8 cellular contexts compared by ENCODE assay signal in genomic region chr1:155136728-155137127, GRCh38. TPM values are rescaled to one million over a fixed set of nuclear protein-coding genes. Genes with fewer than 3 reads are reported as not detected.
DNase-seq lines count a peak whose midpoint lies in the region; ATAC-seq and TF ChIP-seq lines count a peak whose summit lies in the region.

No MANE protein-coding gene starts in this region.

- DNase-seq in Caco-2 (no peak), NT2/D1 (ENCODE audit: low read depth, low spot score) (no peak), natural killer cell (no peak), ACHN (no peak), NCI-H1092 treated with DMSO at 0.1 percent for 48 hours (lab: John Stamatoyannopoulos, UW) (no peak), omental fat pad (ENCODE audit: low spot score) (no peak)

- H3K36me3 ChIP-seq in Caco-2 (ENCODE audit: control insufficient read depth, insufficient read depth, low read length) (peaks cover 13% of the 10 kb centered on the region), NT2/D1 (ENCODE audit: insufficient read depth, insufficient read length, low read length) (peaks cover 40% of the 10 kb centered on the region)

- TF ChIP-seq CTCF in Caco-2 (IDR thresholded peaks at IDR 0.05; ENCODE audit: insufficient read depth in 1 of 2, low read depth in 1 of 2, low read length in 1 of 2, severe bottlenecking in 1 of 2, unreplicated experiment in 1 of 2) (no peak), natural killer cell (IDR thresholded peaks at IDR 0.05) (no peak), omental fat pad (IDR thresholded peaks at IDR 0.05) (no peak)

- H3K27ac Mint-ChIP-seq in Caco-2 (ENCODE audit: unreplicated experiment), result peak overlapping the region; percentile 86
- H3K27ac Mint-ChIP-seq in natural killer cell, result peak overlapping the region; percentile 99

- H3K27ac ChIP-seq in cingulate gyrus (ENCODE audit: low read depth, low read length), result peak overlapping the region; percentile 1

- no peak for ATAC-seq in natural killer cell
- no peak for ATAC-seq in HG03159 (IDR thresholded peaks at IDR 0.05; ENCODE audit: unreplicated experiment)
- ATAC-seq in omental fat pad (ENCODE audit: low FRiP score), result no peak

- H3K36me3 Mint-ChIP-seq in Caco-2 (ENCODE audit: insufficient read depth, unreplicated experiment) (peaks cover 56% of the 10 kb centered on the region), natural killer cell (no peaks in the 10 kb centered on the region)

- no peaks in the 10 kb centered on the region for H3K27me3 Mint-ChIP-seq in Caco-2 (ENCODE audit: insufficient read depth, unreplicated experiment)
- H3K27me3 Mint-ChIP-seq in natural killer cell (ENCODE audit: low read depth in 2 of 2), result no peaks in the 10 kb centered on the region

- in situ Hi-C loops in ACHN (cut with HindIII; ENCODE audit: low pct_ligation_motif_present, low pct_unique_long_range_greater_than_20kb, low sequenced_read_pairs), result no loop called here

- H3K4me1 ChIP-seq in Caco-2, result peaks cover 9% of the 10 kb centered on the region
- H3K4me1 ChIP-seq in NT2/D1 (ENCODE audit: insufficient read depth, insufficient read length), result peaks cover 11% of the 10 kb centered on the region

- intact Hi-C loops in Caco-2 (cut with micrococcal nuclease; ENCODE audit: unreplicated experiment), result no loop called here
- intact Hi-C loops in natural killer cell (cut with micrococcal nuclease), result no loop called here

- H3K4me3 ChIP-seq in Caco-2 (ENCODE audit: low read depth, low read length) (peak overlapping the region; percentile 29), NT2/D1 (ENCODE audit: insufficient read length, low read depth) (peak overlapping the region; percentile 38)

- H3K4me3 Mint-ChIP-seq in Caco-2 (ENCODE audit: unreplicated experiment) (peak overlapping the region; percentile 81), natural killer cell (peak overlapping the region; percentile 100)

- H3K4me1 Mint-ChIP-seq in Caco-2 (ENCODE audit: low read depth, unreplicated experiment) (peaks cover 14% of the 10 kb centered on the region), natural killer cell (peaks cover 22 to 50% of the 10 kb centered on the region in 2 donors)

- CTCF ChIA-PET in Caco-2 (lab: Charles Lee), result interaction anchor here (1.0 to 1.4 kb wide), 2 partner anchors 30 to 36 kb away, joined by 4 to 5 read pairs; partner anchors contain the start of gene KRTCAP2

- peak overlapping the region; percentile 72 for H3K9ac ChIP-seq in NT2/D1 (ENCODE audit: insufficient read length, low read depth)

- H3K27me3 ChIP-seq in Caco-2 (replicated peaks; ENCODE audit: control insufficient read depth, insufficient read depth, low read length), result no peaks in the 10 kb centered on the region
- peaks cover 7% of the 10 kb centered on the region for H3K27me3 ChIP-seq in NT2/D1 (ENCODE audit: insufficient read depth, insufficient read length)

- BruUV-seq in Caco-2 (replicated peaks; lab: Mats Ljungman, UMichigan), result no TSS peak

- POLR2A ChIA-PET in Caco-2 (lab: Charles Lee), result interaction anchor here (0.6 to 1.6 kb wide), 2 partner anchors 16 to 164 kb away, joined by 3 read pairs; no protein-coding TSS in a partner anchor

- no peaks in the 10 kb centered on the region for H3K9me3 Mint-ChIP-seq in Caco-2 (ENCODE audit: unreplicated experiment)
- H3K9me3 Mint-ChIP-seq in natural killer cell, result no peaks in the 10 kb centered on the region

- H3K9me3 ChIP-seq in Caco-2 (no peaks in the 10 kb centered on the region), NT2/D1 (ENCODE audit: insufficient read depth, low read length) (no peaks in the 10 kb centered on the region)

RNA-seq across cellular contexts. Expression of gene SLC50A1, which starts 1.1 kb away (rescaled TPM):
- total RNA-seq in Caco-2 (2022) (38.4 and 43.6 TPM in 2 replicates), natural killer cell (10 to 100 TPM; 31.7 to 33.5 (median 32.7) TPM), omental fat pad (10 to 100 TPM; 26.8 to 40.6 (median 27.5) TPM)

RNA-seq across cellular contexts. Expression of gene DPM3, which starts 3.6 kb away (rescaled TPM):
- total RNA-seq in Caco-2 (2022), result 27.8 and 30.7 TPM in 2 replicates
- total RNA-seq in natural killer cell, result 10 to 100 TPM; 26.8 to 45.7 (median 41.5) TPM
- total RNA-seq in omental fat pad, result 10 to 100 TPM; 32.5 to 70.8 (median 58.5) TPM

RNA-seq across cellular contexts. Expression of gene EFNA1, which starts 9.1 kb away (rescaled TPM):
- total RNA-seq in Caco-2 (2022) (42.5 and 47.9 TPM in 2 replicates), natural killer cell (1 to 10 TPM; 1.5 to 1.9 (median 1.9) TPM), omental fat pad (10 to 100 TPM; 29.2 to 61.7 (median 56.7) TPM)

RNA-seq across cellular contexts. Expression of gene KRTCAP2, which starts 36.4 kb away (rescaled TPM):
- total RNA-seq in Caco-2 (2022) (215 and 219 TPM in 2 replicates), natural killer cell (100 to 1,000 TPM in 2 of 3 donors, 10 to 100 TPM in 1; 95.3 to 113 (median 104) TPM), omental fat pad (100 to 1,000 TPM in 2 of 4 donors, 10 to 100 TPM in 2; 77.9 to 171 (median 99.7) TPM)

RNA-seq across cellular contexts. Expression of gene TRIM46, which starts 36.9 kb away (rescaled TPM):
- 0.11 TPM in 1 of 2 replicates, not detected in the other for total RNA-seq in Caco-2 (2022)
- total RNA-seq in natural killer cell, result 1 to 10 TPM in 2 of 3 donors, under 1 TPM in 1; 0.94 to 4.9 (median 2.5) TPM
- 1 to 10 TPM in 3 of 4 donors, under 1 TPM in 1; 0.36 to 1.4 (median 1.1) TPM for total RNA-seq in omental fat pad

Comparison
In these comparisons a context has a peak if more than half of its experiments do, and no peak if none do; other contexts are left out.
1. RNA of gene EFNA1, which starts 9.1 kb away (total RNA-seq): 29.2 to 61.7 TPM in omental fat pad and 42.5 to 47.9 TPM in Caco-2; 1.5 to 1.9 TPM in natural killer cell; every median in the first group is over 10 times any median in the second.